1 cellular context compared by ENCODE assay signal in the genomic region with DNA sequence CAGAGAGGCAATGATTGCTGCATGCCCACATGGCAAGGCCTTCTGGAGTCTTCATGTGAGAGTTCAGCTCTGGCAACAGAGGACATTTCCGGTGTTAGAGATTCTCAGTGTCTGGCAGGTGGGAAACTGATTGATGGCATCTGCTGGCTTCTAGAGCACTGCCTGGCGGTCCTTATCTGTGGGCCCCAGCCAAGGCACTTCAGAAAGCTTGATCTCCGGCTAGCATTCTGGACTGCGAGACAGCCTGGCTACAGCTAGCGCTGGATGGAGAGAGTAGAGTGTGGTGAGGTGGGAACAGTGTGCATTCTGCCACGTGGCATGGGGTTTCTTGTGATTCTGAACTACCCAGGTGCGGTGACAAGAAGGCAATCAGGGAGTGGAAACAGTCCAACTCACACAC.
TF ChIP-seq lines count a peak whose summit lies in the region.

No MANE protein-coding gene starts in this region.

TF ChIP-seq in K562, 482 proteins besides CTCF, POLR2A, EP300 and RAD21 (continued from another document):
- TF ChIP-seq, protein P1, sequence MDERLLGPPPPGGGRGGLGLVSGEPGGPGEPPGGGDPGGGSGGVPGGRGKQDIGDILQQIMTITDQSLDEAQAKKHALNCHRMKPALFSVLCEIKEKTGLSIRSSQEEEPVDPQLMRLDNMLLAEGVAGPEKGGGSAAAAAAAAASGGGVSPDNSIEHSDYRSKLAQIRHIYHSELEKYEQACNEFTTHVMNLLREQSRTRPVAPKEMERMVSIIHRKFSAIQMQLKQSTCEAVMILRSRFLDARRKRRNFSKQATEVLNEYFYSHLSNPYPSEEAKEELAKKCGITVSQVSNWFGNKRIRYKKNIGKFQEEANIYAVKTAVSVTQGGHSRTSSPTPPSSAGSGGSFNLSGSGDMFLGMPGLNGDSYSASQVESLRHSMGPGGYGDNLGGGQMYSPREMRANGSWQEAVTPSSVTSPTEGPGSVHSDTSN (CRISPR knock-in tag; IDR thresholded peaks at IDR 0.05; ENCODE audit: low read depth) = peak; percentile 60
- TF ChIP-seq, protein P1 (tag; conservative IDR thresholded peaks at IDR 0.05; ENCODE audit: low read depth) = peak; percentile 76
- TF ChIP-seq PHB2 (IDR thresholded peaks at IDR 0.05; ENCODE audit: low read depth) (no peak), SMARCA4 (IDR thresholded peaks at IDR 0.05) (peak; percentile 78), GTF2A2 (tag; IDR thresholded peaks at IDR 0.05) (no peak), ZNF707 (CRISPR knock-in tag; conservative IDR thresholded peaks at IDR 0.05) (no peak), ZNF253 (CRISPR knock-in tag; conservative IDR thresholded peaks at IDR 0.05) (no peak), ZFP1 (CRISPR knock-in tag; IDR thresholded peaks at IDR 0.05) (no peak), RBM25 (IDR thresholded peaks at IDR 0.05; ENCODE audit: low read depth, low read length, severe bottlenecking) (no peak), EGR1 (conservative IDR thresholded peaks at IDR 0.05) (no peak), HDAC6 (IDR thresholded peaks at IDR 0.05; ENCODE audit: low read depth, low read length) (no peak), KHSRP (IDR thresholded peaks at IDR 0.05) (no peak), SIRT6 (IDR thresholded peaks at IDR 0.05; ENCODE audit: low read depth, low read length) (no peak), FOXM1 (IDR thresholded peaks at IDR 0.05; ENCODE audit: low read depth) (0 out of 2 replicates have a peak, but pooled peaks have one; percentile 41), FOXM1 (CRISPR knock-in tag; IDR thresholded peaks at IDR 0.05; ENCODE audit: low read depth) (no peak), ARNT (IDR thresholded peaks at IDR 0.05) (peak in 1 of 2 experiments; percentile 80; a peak in 1 of 4 replicates), ZC3H11A (IDR thresholded peaks at IDR 0.05; ENCODE audit: low read depth, low read length) (no peak), LCOR (CRISPR knock-in tag; IDR thresholded peaks at IDR 0.05) (0 out of 2 replicates have a peak, but pooled peaks have one; percentile 15), NONO (IDR thresholded peaks at IDR 0.05; ENCODE audit: low read depth in 2 of 2, low read length in 1 of 2) (no peak), ETV6 (IDR thresholded peaks at IDR 0.05; ENCODE audit: borderline replicate concordance in 1 of 2, low read depth in 2 of 2, low read length in 1 of 2) (no peak), ETV6 (CRISPR knock-in tag; IDR thresholded peaks at IDR 0.05; ENCODE audit: borderline replicate concordance) (no peak), RAD51 (IDR thresholded peaks at IDR 0.05; ENCODE audit: borderline replicate concordance, low read depth) (no peak), CBX1 (IDR thresholded peaks at IDR 0.05; ENCODE audit: low read depth) (peak; percentile 54; the same call in 1 of the 2 replicates), ARID1B (IDR thresholded peaks at IDR 0.05) (peak; percentile 92), MTA2 (IDR thresholded peaks at IDR 0.05; ENCODE audit: low read depth) (peak; percentile 56), ZNF778 (CRISPR knock-in tag; IDR thresholded peaks at IDR 0.05) (no peak), CBX5 (IDR thresholded peaks at IDR 0.05; ENCODE audit: borderline replicate concordance, low read depth) (no peak; the same call in 1 of the 2 replicates)
- TF ChIP-seq, protein P2, sequence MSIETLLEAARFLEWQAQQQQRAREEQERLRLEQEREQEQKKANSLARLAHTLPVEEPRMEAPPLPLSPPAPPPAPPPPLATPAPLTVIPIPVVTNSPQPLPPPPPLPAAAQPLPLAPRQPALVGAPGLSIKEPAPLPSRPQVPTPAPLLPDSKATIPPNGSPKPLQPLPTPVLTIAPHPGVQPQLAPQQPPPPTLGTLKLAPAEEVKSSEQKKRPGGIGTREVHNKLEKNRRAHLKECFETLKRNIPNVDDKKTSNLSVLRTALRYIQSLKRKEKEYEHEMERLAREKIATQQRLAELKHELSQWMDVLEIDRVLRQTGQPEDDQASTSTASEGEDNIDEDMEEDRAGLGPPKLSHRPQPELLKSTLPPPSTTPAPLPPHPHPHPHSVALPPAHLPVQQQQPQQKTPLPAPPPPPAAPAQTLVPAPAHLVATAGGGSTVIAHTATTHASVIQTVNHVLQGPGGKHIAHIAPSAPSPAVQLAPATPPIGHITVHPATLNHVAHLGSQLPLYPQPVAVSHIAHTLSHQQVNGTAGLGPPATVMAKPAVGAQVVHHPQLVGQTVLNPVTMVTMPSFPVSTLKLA (conservative IDR thresholded peaks at IDR 0.05) = peak; percentile 33 to 50; a peak in 3 of 4 replicates
- TF ChIP-seq, protein P3, sequence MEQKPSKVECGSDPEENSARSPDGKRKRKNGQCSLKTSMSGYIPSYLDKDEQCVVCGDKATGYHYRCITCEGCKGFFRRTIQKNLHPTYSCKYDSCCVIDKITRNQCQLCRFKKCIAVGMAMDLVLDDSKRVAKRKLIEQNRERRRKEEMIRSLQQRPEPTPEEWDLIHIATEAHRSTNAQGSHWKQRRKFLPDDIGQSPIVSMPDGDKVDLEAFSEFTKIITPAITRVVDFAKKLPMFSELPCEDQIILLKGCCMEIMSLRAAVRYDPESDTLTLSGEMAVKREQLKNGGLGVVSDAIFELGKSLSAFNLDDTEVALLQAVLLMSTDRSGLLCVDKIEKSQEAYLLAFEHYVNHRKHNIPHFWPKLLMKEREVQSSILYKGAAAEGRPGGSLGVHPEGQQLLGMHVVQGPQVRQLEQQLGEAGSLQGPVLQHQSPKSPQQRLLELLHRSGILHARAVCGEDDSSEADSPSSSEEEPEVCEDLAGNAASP (IDR thresholded peaks at IDR 0.05) = no peak
- TF ChIP-seq, protein P4, sequence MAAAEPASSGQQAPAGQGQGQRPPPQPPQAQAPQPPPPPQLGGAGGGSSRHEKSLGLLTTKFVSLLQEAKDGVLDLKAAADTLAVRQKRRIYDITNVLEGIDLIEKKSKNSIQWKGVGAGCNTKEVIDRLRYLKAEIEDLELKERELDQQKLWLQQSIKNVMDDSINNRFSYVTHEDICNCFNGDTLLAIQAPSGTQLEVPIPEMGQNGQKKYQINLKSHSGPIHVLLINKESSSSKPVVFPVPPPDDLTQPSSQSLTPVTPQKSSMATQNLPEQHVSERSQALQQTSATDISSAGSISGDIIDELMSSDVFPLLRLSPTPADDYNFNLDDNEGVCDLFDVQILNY (CRISPR knock-in tag; IDR thresholded peaks at IDR 0.05) = no peak
- TF ChIP-seq, protein P5, sequence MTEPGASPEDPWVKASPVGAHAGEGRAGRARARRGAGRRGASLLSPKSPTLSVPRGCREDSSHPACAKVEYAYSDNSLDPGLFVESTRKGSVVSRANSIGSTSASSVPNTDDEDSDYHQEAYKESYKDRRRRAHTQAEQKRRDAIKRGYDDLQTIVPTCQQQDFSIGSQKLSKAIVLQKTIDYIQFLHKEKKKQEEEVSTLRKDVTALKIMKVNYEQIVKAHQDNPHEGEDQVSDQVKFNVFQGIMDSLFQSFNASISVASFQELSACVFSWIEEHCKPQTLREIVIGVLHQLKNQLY (CRISPR knock-in tag; conservative IDR thresholded peaks at IDR 0.05) = no peak
- TF ChIP-seq, protein P6, sequence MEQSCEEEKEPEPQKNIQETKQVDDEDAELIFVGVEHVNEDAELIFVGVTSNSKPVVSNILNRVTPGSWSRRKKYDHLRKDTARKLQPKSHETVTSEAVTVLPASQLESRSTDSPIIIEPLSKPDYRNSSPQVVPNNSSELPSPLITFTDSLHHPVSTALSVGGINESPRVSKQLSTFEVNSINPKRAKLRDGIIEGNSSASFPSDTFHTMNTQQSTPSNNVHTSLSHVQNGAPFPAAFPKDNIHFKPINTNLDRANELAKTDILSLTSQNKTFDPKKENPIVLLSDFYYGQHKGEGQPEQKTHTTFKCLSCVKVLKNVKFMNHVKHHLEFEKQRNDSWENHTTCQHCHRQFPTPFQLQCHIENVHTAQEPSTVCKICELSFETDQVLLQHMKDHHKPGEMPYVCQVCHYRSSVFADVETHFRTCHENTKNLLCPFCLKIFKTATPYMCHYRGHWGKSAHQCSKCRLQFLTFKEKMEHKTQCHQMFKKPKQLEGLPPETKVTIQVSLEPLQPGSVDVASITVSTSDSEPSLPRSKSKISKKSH (CRISPR knock-in tag; IDR thresholded peaks at IDR 0.05) = no peak
- TF ChIP-seq, protein P7, sequence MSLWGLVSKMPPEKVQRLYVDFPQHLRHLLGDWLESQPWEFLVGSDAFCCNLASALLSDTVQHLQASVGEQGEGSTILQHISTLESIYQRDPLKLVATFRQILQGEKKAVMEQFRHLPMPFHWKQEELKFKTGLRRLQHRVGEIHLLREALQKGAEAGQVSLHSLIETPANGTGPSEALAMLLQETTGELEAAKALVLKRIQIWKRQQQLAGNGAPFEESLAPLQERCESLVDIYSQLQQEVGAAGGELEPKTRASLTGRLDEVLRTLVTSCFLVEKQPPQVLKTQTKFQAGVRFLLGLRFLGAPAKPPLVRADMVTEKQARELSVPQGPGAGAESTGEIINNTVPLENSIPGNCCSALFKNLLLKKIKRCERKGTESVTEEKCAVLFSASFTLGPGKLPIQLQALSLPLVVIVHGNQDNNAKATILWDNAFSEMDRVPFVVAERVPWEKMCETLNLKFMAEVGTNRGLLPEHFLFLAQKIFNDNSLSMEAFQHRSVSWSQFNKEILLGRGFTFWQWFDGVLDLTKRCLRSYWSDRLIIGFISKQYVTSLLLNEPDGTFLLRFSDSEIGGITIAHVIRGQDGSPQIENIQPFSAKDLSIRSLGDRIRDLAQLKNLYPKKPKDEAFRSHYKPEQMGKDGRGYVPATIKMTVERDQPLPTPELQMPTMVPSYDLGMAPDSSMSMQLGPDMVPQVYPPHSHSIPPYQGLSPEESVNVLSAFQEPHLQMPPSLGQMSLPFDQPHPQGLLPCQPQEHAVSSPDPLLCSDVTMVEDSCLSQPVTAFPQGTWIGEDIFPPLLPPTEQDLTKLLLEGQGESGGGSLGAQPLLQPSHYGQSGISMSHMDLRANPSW (CRISPR knock-in tag; IDR thresholded peaks at IDR 0.05) = no peak
- TF ChIP-seq, protein P8, sequence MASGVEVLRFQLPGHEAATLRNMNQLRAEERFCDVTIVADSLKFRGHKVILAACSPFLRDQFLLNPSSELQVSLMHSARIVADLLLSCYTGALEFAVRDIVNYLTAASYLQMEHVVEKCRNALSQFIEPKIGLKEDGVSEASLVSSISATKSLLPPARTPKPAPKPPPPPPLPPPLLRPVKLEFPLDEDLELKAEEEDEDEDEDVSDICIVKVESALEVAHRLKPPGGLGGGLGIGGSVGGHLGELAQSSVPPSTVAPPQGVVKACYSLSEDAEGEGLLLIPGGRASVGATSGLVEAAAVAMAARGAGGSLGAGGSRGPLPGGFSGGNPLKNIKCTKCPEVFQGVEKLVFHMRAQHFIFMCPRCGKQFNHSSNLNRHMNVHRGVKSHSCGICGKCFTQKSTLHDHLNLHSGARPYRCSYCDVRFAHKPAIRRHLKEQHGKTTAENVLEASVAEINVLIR (CRISPR knock-in tag; IDR thresholded peaks at IDR 0.05) = no peak
- TF ChIP-seq, protein P9, sequence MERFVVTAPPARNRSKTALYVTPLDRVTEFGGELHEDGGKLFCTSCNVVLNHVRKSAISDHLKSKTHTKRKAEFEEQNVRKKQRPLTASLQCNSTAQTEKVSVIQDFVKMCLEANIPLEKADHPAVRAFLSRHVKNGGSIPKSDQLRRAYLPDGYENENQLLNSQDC (CRISPR knock-in tag; IDR thresholded peaks at IDR 0.05) = no peak
TF ChIP-seq in K562: peak in this region for 59.
